In the genomic region with DNA sequence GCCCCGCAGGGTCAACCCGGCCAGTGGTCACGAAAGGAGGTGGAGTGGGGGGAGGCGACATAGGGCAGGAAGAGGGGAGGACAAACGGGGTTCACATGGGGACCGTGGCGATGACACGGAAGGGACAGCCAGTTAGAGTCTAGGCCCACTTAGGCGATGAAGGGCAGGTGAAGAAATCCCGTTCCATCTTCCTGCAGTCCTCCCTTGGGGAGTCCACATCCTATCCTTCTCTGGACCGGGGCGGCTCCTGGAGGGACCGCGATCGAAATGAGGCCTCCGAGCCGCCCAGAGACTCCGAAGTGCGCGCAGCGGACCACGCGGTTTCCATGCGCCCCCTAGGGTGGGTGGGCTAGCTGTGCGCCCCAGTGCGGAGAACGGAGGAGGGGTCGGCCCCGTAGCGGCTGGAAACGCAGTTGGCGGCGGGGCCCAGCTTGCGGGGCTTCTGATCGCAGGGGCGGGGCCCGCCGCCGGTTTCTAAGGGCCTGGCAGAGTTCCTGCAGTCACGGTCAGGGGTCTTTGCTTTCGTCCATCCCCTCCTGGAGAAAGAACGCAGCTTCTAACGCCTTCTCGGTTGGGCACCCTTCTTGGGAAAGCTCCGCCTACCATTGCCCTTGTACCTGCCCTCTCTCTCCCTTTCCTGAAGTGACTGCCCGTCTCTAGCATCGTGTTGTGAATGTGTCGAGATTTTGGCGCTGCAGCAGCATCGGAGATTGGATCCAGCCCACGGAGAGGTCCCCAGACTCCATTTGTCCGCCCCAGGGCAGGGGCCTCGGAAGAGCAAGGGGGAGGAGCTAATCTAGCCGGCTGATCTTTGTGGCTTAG, we compare ENCODE assay signal across 8 cellular contexts. TPM values are rescaled to one million over a fixed set of nuclear protein-coding genes. Genes with fewer than 3 reads are reported as not detected.
DNase-seq lines count a peak whose midpoint lies in the region; ATAC-seq and TF ChIP-seq lines count a peak whose summit lies in the region.

No MANE protein-coding gene starts in this region.

- H3K27ac Mint-ChIP-seq in activated T-cell treated with anti-CD3 and anti-CD28 coated beads, Interleukin-2, amount 50 U/mL, for 72 hours: no peak overlapping the region
- H3K27ac Mint-ChIP-seq in neural crest cell (ENCODE audit: unreplicated experiment): peak overlapping the region; percentile 97

- no peaks in the 10 kb centered on the region for H3K9me3 Mint-ChIP-seq in activated T-cell treated with anti-CD3 and anti-CD28 coated beads, Interleukin-2, amount 50 U/mL, for 72 hours
- no peaks in the 10 kb centered on the region for H3K9me3 Mint-ChIP-seq in neural crest cell

- H3K27me3 Mint-ChIP-seq in activated T-cell treated with anti-CD3 and anti-CD28 coated beads, Interleukin-2, amount 50 U/mL, for 72 hours (ENCODE audit: low read depth): no peaks in the 10 kb centered on the region
- H3K27me3 Mint-ChIP-seq in neural crest cell (ENCODE audit: low read depth): peaks cover 8% of the 10 kb centered on the region

- no peaks in the 10 kb centered on the region for H3K36me3 Mint-ChIP-seq in activated T-cell treated with anti-CD3 and anti-CD28 coated beads, Interleukin-2, amount 50 U/mL, for 72 hours (ENCODE audit: insufficient read depth in 2 of 2)
- no peaks in the 10 kb centered on the region for H3K36me3 Mint-ChIP-seq in neural crest cell (ENCODE audit: low read depth)

- peak overlapping the region; percentile 87 to 89 for H3K4me3 Mint-ChIP-seq in activated T-cell treated with anti-CD3 and anti-CD28 coated beads, Interleukin-2, amount 50 U/mL, for 72 hours
- H3K4me3 Mint-ChIP-seq in neural crest cell: peak overlapping the region; percentile 90

- H3K4me1 Mint-ChIP-seq in activated T-cell treated with anti-CD3 and anti-CD28 coated beads, Interleukin-2, amount 50 U/mL, for 72 hours (ENCODE audit: low read depth): peaks cover 30% of the 10 kb centered on the region
- peaks cover 21% of the 10 kb centered on the region for H3K4me1 Mint-ChIP-seq in neural crest cell

- peak overlapping the region; percentile 60 for H3K4me3 ChIP-seq in fibroblast of pulmonary artery (replicated peaks; ENCODE audit: low read depth, low read length)

- ATAC-seq in activated T-cell treated with anti-CD3 and anti-CD28 coated beads, Interleukin-2, amount 50 U/mL, for 72 hours (replicated peaks in 1 of 2): peak; percentile 78 to 79
- ATAC-seq in HG03108 (IDR thresholded peaks at IDR 0.05; ENCODE audit: unreplicated experiment): no peak

- DNase-seq in DMS79 (lab: John Stamatoyannopoulos, UW): peak; percentile 41
- peak; percentile 46 to 85 for DNase-seq in NCI-H526 (lab: John Stamatoyannopoulos, UW)
- peak; percentile 65 to 66 for DNase-seq in activated T-cell treated with anti-CD3 and anti-CD28 coated beads, Interleukin-2, amount 50 U/mL, for 72 hours
- DNase-seq in fibroblast of pulmonary artery (ENCODE audit: low read depth): peak; percentile 31
- peak; percentile 79 for DNase-seq in neural crest cell (ENCODE audit: low read depth, low spot score)
- peak; percentile 39 for DNase-seq in superior temporal gyrus (ENCODE audit: extremely low spot score)
- no peak for DNase-seq in OCI-M2 (lab: John Stamatoyannopoulos, UW; ENCODE audit: unreplicated experiment)

- TF ChIP-seq CTCF in fibroblast of pulmonary artery (IDR thresholded peaks at IDR 0.05; ENCODE audit: low read length, missing control alignments): peak; percentile 27
- peak; percentile 61 for TF ChIP-seq CTCF in neural crest cell (conservative IDR thresholded peaks at IDR 0.05)

RNA-seq across cellular contexts. Expression of a gene that starts 17.9 kb away (rescaled TPM):
- 1 to 10 TPM; 2.5 to 4.3 TPM for total RNA-seq in activated T-cell treated with anti-CD3 and anti-CD28 coated beads, Interleukin-2, amount 50 U/mL, for 72 hours
- total RNA-seq in neural crest cell: 0.91 and 1.8 TPM in 2 replicates

RNA-seq across cellular contexts. Expression of a gene that starts 21.7 kb away (rescaled TPM):
- 10 to 100 TPM; 87.8 to 94.1 TPM for total RNA-seq in activated T-cell treated with anti-CD3 and anti-CD28 coated beads, Interleukin-2, amount 50 U/mL, for 72 hours
- 56.0 and 57.0 TPM in 2 replicates for total RNA-seq in neural crest cell

RNA-seq across cellular contexts. Expression of a gene that starts 28.3 kb away (rescaled TPM):
- 1 to 10 TPM; 4.7 to 7.1 TPM for total RNA-seq in activated T-cell treated with anti-CD3 and anti-CD28 coated beads, Interleukin-2, amount 50 U/mL, for 72 hours
- total RNA-seq in neural crest cell: 10.6 and 10.9 TPM in 2 replicates

RNA-seq across cellular contexts. Expression of a gene that starts 36.6 kb away (rescaled TPM):
- total RNA-seq in activated T-cell treated with anti-CD3 and anti-CD28 coated beads, Interleukin-2, amount 50 U/mL, for 72 hours: 10 to 100 TPM; 32.4 to 35.6 TPM
- total RNA-seq in neural crest cell: 23.4 and 26.4 TPM in 2 replicates
